In the genomic region with DNA sequence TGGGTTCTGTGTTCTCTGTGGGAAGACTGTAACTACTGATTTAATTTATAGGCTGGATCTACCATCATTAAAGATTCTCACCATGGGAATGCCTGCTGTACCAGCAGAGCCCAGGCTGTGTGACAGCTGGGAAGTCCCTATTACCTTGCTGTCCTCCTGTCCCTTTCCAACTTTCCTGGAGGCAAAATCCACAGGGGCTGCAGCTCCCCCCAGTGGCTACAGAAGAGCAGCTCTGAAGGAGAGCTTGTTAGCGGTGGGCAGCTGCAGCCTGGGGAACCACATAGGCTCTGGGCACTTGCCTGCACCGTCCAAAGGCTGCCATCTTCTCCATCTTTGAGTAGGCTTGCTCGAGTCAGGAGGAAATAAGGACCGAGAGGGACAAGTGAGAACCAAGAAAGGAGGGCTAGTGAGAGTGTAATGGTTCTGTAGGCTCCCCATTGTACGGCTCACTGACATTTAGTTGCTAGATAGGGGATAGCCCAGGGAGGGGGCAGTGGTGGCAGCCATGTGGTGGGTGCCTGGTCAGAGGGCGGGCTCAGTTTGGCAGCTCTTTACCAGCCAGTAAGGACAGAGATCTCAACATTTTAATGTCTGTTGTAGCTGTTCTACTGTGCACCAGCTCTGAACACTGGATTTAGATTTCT, we compare ENCODE assay signal across 9 cellular contexts.
DNase-seq lines count a peak whose midpoint lies in the region; ATAC-seq and TF ChIP-seq lines count a peak whose summit lies in the region.
"Had no signal": no experiment of that assay in that cellular context is flagged by ENCODE, and none has a peak within 500 bp of the region (broad histone marks: within the 10 kb centered on the region; RNA-seq: fewer than 3 reads in every experiment).

No MANE protein-coding gene starts in this region.

- TF ChIP-seq CTCF in choroid plexus epithelial cell (conservative IDR thresholded peaks at IDR 0.05; ENCODE audit: low read depth, low read length) (peak; percentile 93), tibial nerve (IDR thresholded peaks at IDR 0.05) (peak; percentile 48 to 71 (median 62))

- no peak overlapping the region for H3K4me3 ChIP-seq in NT2/D1 (ENCODE audit: insufficient read length, low read depth)
- no peak overlapping the region for H3K4me3 ChIP-seq in choroid plexus epithelial cell (ENCODE audit: low read depth, low read length)
- H3K4me3 ChIP-seq in tibial nerve, result no peak overlapping the region

- H3K9me3 ChIP-seq in NT2/D1 (ENCODE audit: insufficient read depth, low read length), result no peaks in the 10 kb centered on the region; the same call in 1 of the 2 replicates
- H3K9me3 ChIP-seq in tibial nerve, result peaks cover 0 to 2% (median 0%) of the 10 kb centered on the region in 4 donors

- no peak overlapping the region for H3K9ac ChIP-seq in NT2/D1 (ENCODE audit: insufficient read length, low read depth)

- H3K27me3 ChIP-seq in NT2/D1 (ENCODE audit: insufficient read depth, insufficient read length) (no peaks in the 10 kb centered on the region), tibial nerve (no peaks in the 10 kb centered on the region)

- no peaks in the 10 kb centered on the region for H3K4me1 ChIP-seq in NT2/D1 (ENCODE audit: insufficient read depth, insufficient read length)
- peaks cover 0 to 5% (median 0%) of the 10 kb centered on the region in 4 donors for H3K4me1 ChIP-seq in tibial nerve

- no peak for TF ChIP-seq POLR2A in tibial nerve (IDR thresholded peaks at IDR 0.05)

- WGBS in tibial nerve, 2 donors, result 25 to 32% methylated on average over 6 of the region's 6 CpGs

- DNase-seq in DMS153 treated with DMSO at 0.1 percent for 48 hours (lab: John Stamatoyannopoulos, UW; ENCODE audit: unreplicated experiment), result peak; percentile 64
- peak; percentile 49 for DNase-seq in HuH-7 (ENCODE audit: low spot score)
- DNase-seq in NT2/D1 (ENCODE audit: low read depth, low spot score), result peak; percentile 60
- DNase-seq in choroid plexus epithelial cell (ENCODE audit: low read depth), result peak; percentile 82
- DNase-seq in kidney tubule cell (ENCODE audit: low spot score), result peak; percentile 70
- peak; percentile 25 to 35 for DNase-seq in tibial nerve (ENCODE audit: low spot score in 2 of 2)
- DNase-seq: T-cell had no signal

- H3K36me3 ChIP-seq in NT2/D1 (ENCODE audit: insufficient read depth, insufficient read length, low read length) (no peaks in the 10 kb centered on the region), tibial nerve (no peaks in the 10 kb centered on the region)

- no peak overlapping the region for H3K27ac ChIP-seq in tibial nerve

- ATAC-seq in GM19463 (IDR thresholded peaks at IDR 0.05; ENCODE audit: unreplicated experiment) (peak; percentile 94), HG03280 (IDR thresholded peaks at IDR 0.05; ENCODE audit: unreplicated experiment) (no peak)

- no peak for TF ChIP-seq EP300 in tibial nerve (IDR thresholded peaks at IDR 0.05)

Comparison
In these comparisons a context has a peak if more than half of its experiments do, and no peak if none do; other contexts are left out.
1. DNase-seq: peak in every context shown above with its lines; median percentile 82 in choroid plexus epithelial cell; 70 in kidney tubule cell; 64 in DMS153 treated with DMSO at 0.1 percent for 48 hours; 60 in NT2/D1; 49 in HuH-7; 30 in tibial nerve.